Comparison of ENCODE assay signal across 8 cellular contexts in the genomic region with DNA sequence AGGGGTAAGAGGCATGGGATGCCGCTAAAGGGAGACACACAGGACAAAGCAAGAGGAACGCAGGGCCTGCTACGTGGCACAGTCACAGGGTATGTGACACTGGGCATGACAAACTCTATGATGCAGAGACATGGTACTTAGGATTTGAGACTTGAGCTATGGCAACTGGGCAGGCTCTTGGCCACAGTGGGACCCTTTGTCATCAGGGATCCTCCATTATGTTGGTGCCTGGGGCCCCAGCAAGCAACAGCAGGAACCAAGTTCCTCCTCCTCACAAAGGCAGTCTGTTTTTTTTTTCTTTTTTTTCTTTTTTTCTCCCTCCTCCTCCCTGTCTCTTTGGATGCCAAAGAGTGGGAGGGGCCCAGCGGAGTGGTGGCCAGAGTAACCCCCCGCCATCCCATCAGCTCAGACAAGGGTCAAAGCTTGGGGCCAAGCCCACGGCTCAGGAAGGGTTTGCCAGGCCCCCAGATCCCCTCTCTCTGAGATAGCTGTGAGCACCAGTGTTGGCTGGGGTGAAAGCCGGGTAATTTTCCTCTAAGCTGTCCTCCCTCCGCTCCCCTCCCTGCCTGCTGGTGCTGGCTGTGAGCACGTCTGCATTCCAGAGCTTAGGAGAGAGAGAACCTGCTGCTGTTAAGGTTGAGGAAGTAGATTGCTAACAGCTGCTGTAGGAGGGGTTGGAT. TPM values are rescaled to one million over a fixed set of nuclear protein-coding genes. Genes with fewer than 3 reads are reported as not detected.
DNase-seq lines count a peak whose midpoint lies in the region; ATAC-seq, FAIRE-seq and TF ChIP-seq lines count a peak whose summit lies in the region.

No MANE protein-coding gene starts in this region.

- H3K27ac Mint-ChIP-seq in astrocyte (ENCODE audit: unreplicated experiment), result peak overlapping the region; percentile 99

- ATAC-seq in HG03159 (IDR thresholded peaks at IDR 0.05; ENCODE audit: unreplicated experiment) (no peak), HG03095 (IDR thresholded peaks at IDR 0.05; ENCODE audit: unreplicated experiment) (no peak)

- peak overlapping the region; percentile 57 for H3K4me3 Mint-ChIP-seq in astrocyte (ENCODE audit: unreplicated experiment)

- H3K79me2 ChIP-seq in astrocyte (ENCODE audit: insufficient read depth, low read length), result peaks cover 27% of the 10 kb centered on the region

- intact Hi-C loops in posterior vena cava (cut with DNase I), result loop anchor here in 1 of 2 donors (10.0 kb wide), 1 partner anchor 76 kb away; no protein-coding TSS in a partner anchor

- peaks cover 17% of the 10 kb centered on the region for H3K36me3 Mint-ChIP-seq in astrocyte (ENCODE audit: low read depth, unreplicated experiment)

- no peaks in the 10 kb centered on the region for H3K9me3 Mint-ChIP-seq in astrocyte (ENCODE audit: unreplicated experiment)

- no peaks in the 10 kb centered on the region for H3K27me3 Mint-ChIP-seq in astrocyte (ENCODE audit: low read depth, unreplicated experiment)

- peaks cover 13% of the 10 kb centered on the region for H4K20me1 ChIP-seq in astrocyte (ENCODE audit: insufficient read depth, low read length)

- no peaks in the 10 kb centered on the region for H3K27me3 ChIP-seq in astrocyte (ENCODE audit: insufficient read depth, low read length)

- no peak overlapping the region for H2AFZ ChIP-seq in astrocyte (ENCODE audit: low read depth, low read length)

- TF ChIP-seq CTCF in astrocyte (IDR thresholded peaks at IDR 0.05; ENCODE audit: insufficient read depth, low read depth, low read length), result no peak

- peak overlapping the region; percentile 39 for H3K9ac ChIP-seq in astrocyte (ENCODE audit: low read length)

- H3K4me1 Mint-ChIP-seq in astrocyte (ENCODE audit: low read depth, unreplicated experiment), result peaks cover 39% of the 10 kb centered on the region

- H3K4me3 ChIP-seq in astrocyte (ENCODE audit: insufficient read depth, low read depth, low read length), result no peak overlapping the region
- no peak overlapping the region for H3K4me3 ChIP-seq in skin epidermis

- FAIRE-seq in astrocyte (lab: Jason Lieb, UNC), result no peak

- H3K36me3 ChIP-seq in astrocyte (ENCODE audit: insufficient read depth, low read length), result peaks cover 5% of the 10 kb centered on the region

- H3K27ac ChIP-seq in astrocyte (ENCODE audit: low read depth, low read length) (peak overlapping the region; percentile 57), skin epidermis (peak overlapping the region in 20 of 21 experiments; percentile 69 to 97 (median 90))

- H3K4me2 ChIP-seq in astrocyte (ENCODE audit: low read length), result peak overlapping the region; percentile 55

- H3K4me1 ChIP-seq in astrocyte (ENCODE audit: insufficient read depth, low read length), result peaks cover 42% of the 10 kb centered on the region

- DNase-seq in HCEC 1CT (peak; percentile 55), astrocyte (ENCODE audit: low read depth) (peak; percentile 88), iPS-NIHi7 (ENCODE audit: extremely low spot score) (peak; percentile 69), posterior vena cava (ENCODE audit: low spot score) (no peak), NCI-H1048 (lab: John Stamatoyannopoulos, UW) (no peak)

- H3K9me3 ChIP-seq in astrocyte (ENCODE audit: insufficient read depth, low read depth, low read length), result no peaks in the 10 kb centered on the region

RNA-seq across cellular contexts. Expression of a gene that starts 21.1 kb away (rescaled TPM):
- total RNA-seq in astrocyte, result 260 and 357 TPM in 2 replicates
- 1,000 to 10,000 TPM in 1 of 2 donors, 100 to 1,000 TPM in 1; 590 to 1,544 TPM for total RNA-seq in posterior vena cava

Comparison
In these comparisons a context has a peak if more than half of its experiments do, and no peak if none do; other contexts are left out.
1. DNase-seq: peak in HCEC 1CT (single experiment), astrocyte (single experiment) and iPS-NIHi7 (single experiment); none in posterior vena cava (single experiment) and NCI-H1048 (single experiment).